Comparison of ENCODE assay signal across 19 cellular contexts in the genomic region with DNA sequence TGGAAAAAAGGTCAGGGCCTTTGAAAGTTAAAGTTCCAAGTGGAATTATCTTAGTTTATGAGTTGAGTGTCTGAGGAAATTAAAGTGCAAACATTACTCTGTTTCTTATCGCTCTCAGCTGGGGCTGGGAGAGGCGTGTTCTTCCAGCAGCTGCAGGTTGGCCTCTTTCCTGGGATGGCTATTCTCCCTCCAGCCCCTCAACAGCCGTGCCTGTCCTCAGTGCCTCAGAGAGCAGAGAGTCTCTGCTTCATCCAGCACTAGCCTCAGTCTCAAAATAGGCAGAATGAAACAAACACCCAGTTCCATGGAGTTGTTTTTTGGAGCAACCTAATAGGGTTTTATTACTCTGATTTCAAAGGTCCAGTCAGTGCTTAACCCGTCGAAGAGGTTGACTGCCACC.
DNase-seq lines count a peak whose midpoint lies in the region; ATAC-seq and TF ChIP-seq lines count a peak whose summit lies in the region.
"Had no signal": no experiment of that assay in that cellular context is flagged by ENCODE, and none has a peak within 500 bp of the region (broad histone marks: within the 10 kb centered on the region; RNA-seq: fewer than 3 reads in every experiment).

No MANE protein-coding gene starts in this region.

- no peak for TF ChIP-seq POLR2A in body of pancreas (IDR thresholded peaks at IDR 0.05)
- no peak for TF ChIP-seq POLR2A in heart left ventricle (IDR thresholded peaks at IDR 0.05)
- TF ChIP-seq POLR2A in transverse colon (IDR thresholded peaks at IDR 0.05) = no peak

- H3K4me3 ChIP-seq in body of pancreas (no peak overlapping the region), heart left ventricle (no peak overlapping the region), transverse colon (no peak overlapping the region)
- H3K4me3 ChIP-seq: GM23338, HAP-1, SJCRH30 had no signal

- no peak overlapping the region for H3K27ac ChIP-seq in body of pancreas
- peak overlapping the region in 7 of 12 donors; percentile 30 to 70 (median 52) for H3K27ac ChIP-seq in heart left ventricle
- no peak overlapping the region for H3K27ac ChIP-seq in transverse colon
- H3K27ac ChIP-seq: SJCRH30 had no signal

- H3K36me3 ChIP-seq in body of pancreas (replicated peaks in 1 of 2; ENCODE audit: insufficient read depth in 1 of 2, low read depth in 2 of 2) = no peaks in the 10 kb centered on the region
- no peaks in the 10 kb centered on the region for H3K36me3 ChIP-seq in heart left ventricle
- H3K36me3 ChIP-seq in transverse colon = no peaks in the 10 kb centered on the region
- H3K36me3 ChIP-seq: BE2C, HAP-1, SJCRH30 had no signal

- DNase-seq in body of pancreas (peak; percentile 58 to 78 (median 69)), heart left ventricle (peak in 4 of 5 donors; percentile 51 to 60 (median 56)), left colon (peak in 1 of 2 donors; percentile 35), transverse colon (peak; percentile 37), NCI-H1694 treated with DMSO at 0.1 percent for 48 hours (lab: John Stamatoyannopoulos, UW) (no peak), NOMO-1 treated with dmso at 0.1 percent for 144 hours (lab: John Stamatoyannopoulos, UW; ENCODE audit: unreplicated experiment) (no peak)
- DNase-seq: BE2C; CD4-positive, alpha-beta T cell; COR-L47; DMS79; Kasumi-1; NCI-H1417 treated with DMSO at 0.1 percent for 48 hours; NCI-H2029; NCI-H2227 treated with DMSO at 0.1 percent for 48 hours; NCI-H510A; SJCRH30 had no signal

- no peak for TF ChIP-seq EP300 in transverse colon (IDR thresholded peaks at IDR 0.05; ENCODE audit: low read depth)

- 30 to 33% methylated on average over 5 of the region's 5 CpGs for WGBS in body of pancreas, 2 donors
- WGBS in heart left ventricle, 4 donors = 54 to 74% (median 62%) methylated on average over 5 of the region's 5 CpGs
- WGBS in transverse colon (ENCODE audit: low coverage in 1 of 2), 2 donors = 33 to 43% methylated on average over 2 to 5 of the region's 5 CpGs

- in situ Hi-C loops in transverse colon (cut with MboI; ENCODE audit: low pct_ligation_motif_present in 1 of 4, low pct_unique_long_range_greater_than_20kb in 1 of 4, low sequenced_read_pairs in 3 of 4) = no loop called here

- intact Hi-C loops in body of pancreas (cut with DNase I) = no loop called here
- intact Hi-C loops in heart left ventricle (cut with DNase I) = no loop called here
- intact Hi-C loops in left colon (cut with DNase I, micrococcal nuclease) = no loop called here
- intact Hi-C loops in transverse colon (cut with DNase I; ENCODE audit: low total_unique reads) = no loop called here

- H3K27me3 ChIP-seq in body of pancreas (no peaks in the 10 kb centered on the region), heart left ventricle (no peaks in the 10 kb centered on the region), transverse colon (no peaks in the 10 kb centered on the region)
- H3K27me3 ChIP-seq: BE2C, SJCRH30 had no signal

- peak; percentile 75 for ATAC-seq in body of pancreas
- ATAC-seq in heart left ventricle = peak; percentile 73 to 89 (median 81)
- ATAC-seq in left colon = peak; percentile 98
- ATAC-seq in GM19395 (IDR thresholded peaks at IDR 0.05; ENCODE audit: unreplicated experiment) = no peak
- ATAC-seq: GM23338 had no signal

- H3K9me3 ChIP-seq in body of pancreas (no peaks in the 10 kb centered on the region), heart left ventricle (no peaks in the 10 kb centered on the region), transverse colon (no peaks in the 10 kb centered on the region)
- H3K9me3 ChIP-seq: BE2C, HAP-1, SJCRH30 had no signal

- H3K4me1 ChIP-seq in body of pancreas (peaks cover 14% of the 10 kb centered on the region), heart left ventricle (peaks cover 0 to 8% (median 0%) of the 10 kb centered on the region in 12 donors), transverse colon (peaks cover 0 to 14% (median 7%) of the 10 kb centered on the region in 4 donors)
- H3K4me1 ChIP-seq: BE2C, HAP-1, SJCRH30 had no signal

- TF ChIP-seq CTCF in body of pancreas (IDR thresholded peaks at IDR 0.05) (no peak), heart left ventricle (IDR thresholded peaks at IDR 0.05) (no peak), transverse colon (IDR thresholded peaks at IDR 0.05) (no peak)

Comparison
In these comparisons a context has a peak if more than half of its experiments do, and no peak if none do; other contexts are left out.
1. DNase-seq: peak in body of pancreas (4 of 4), heart left ventricle (4 of 5) and transverse colon (single experiment); none in NCI-H1694 treated with DMSO at 0.1 percent for 48 hours (single experiment) and NOMO-1 treated with dmso at 0.1 percent for 144 hours (single experiment).
2. H3K27ac ChIP-seq: peak in heart left ventricle (7 of 12); none in body of pancreas (0 of 4) and transverse colon (0 of 4).